ENCODE assay signal across 1 cellular context in genomic region chr2:62482558-62483352, GRCh38.
TF ChIP-seq lines count a peak whose summit lies in the region.

No MANE protein-coding gene starts in this region.

TF ChIP-seq in K562, 482 proteins besides CTCF, POLR2A, EP300 and RAD21:
- TF ChIP-seq HMBOX1 (IDR thresholded peaks at IDR 0.05): peak; percentile 79
- no peak for TF ChIP-seq TCF3 (CRISPR knock-in tag; IDR thresholded peaks at IDR 0.05)
